Comparison of ENCODE assay signal across 10 cellular contexts in genomic region chr5:138706655-138707480, GRCh38. TPM values are rescaled to one million over a fixed set of nuclear protein-coding genes. Genes with fewer than 3 reads are reported as not detected.
DNase-seq lines count a peak whose midpoint lies in the region; ATAC-seq and TF ChIP-seq lines count a peak whose summit lies in the region.
"Had no signal": no experiment of that assay in that cellular context is flagged by ENCODE, and none has a peak within 500 bp of the region (broad histone marks: within the 10 kb centered on the region; RNA-seq: fewer than 3 reads in every experiment).

No MANE protein-coding gene starts in this region.

- H3K4me2 ChIP-seq in PC-3 (ENCODE audit: low read length) = no peak overlapping the region

- H4K20me1 ChIP-seq in PC-3 (ENCODE audit: low read length) = no peaks in the 10 kb centered on the region

- H3K4me3 ChIP-seq in PC-3 (ENCODE audit: low read length) (no peak overlapping the region), fibroblast of pulmonary artery (replicated peaks; ENCODE audit: low read depth, low read length) (no peak overlapping the region)
- H3K4me3 ChIP-seq: thyroid gland had no signal

- ATAC-seq in PC-3 (peak; percentile 49; the same call in 1 of the 2 replicates), GM19023 (IDR thresholded peaks at IDR 0.05; ENCODE audit: unreplicated experiment) (no peak), HG02981 (IDR thresholded peaks at IDR 0.05; ENCODE audit: unreplicated experiment) (no peak)

- no peak overlapping the region for H3K27ac ChIP-seq in PC-3 (ENCODE audit: low read length)
- H3K27ac ChIP-seq: thyroid gland had no signal

- intact Hi-C loops in PC-3 (cut with micrococcal nuclease) = no loop called here

- no peak overlapping the region for H3K9ac ChIP-seq in PC-3 (ENCODE audit: low read length)

- H3K9me3 ChIP-seq in PC-3 (ENCODE audit: low read length) = no peaks in the 10 kb centered on the region
- H3K9me3 ChIP-seq: thyroid gland had no signal

- no peaks in the 10 kb centered on the region for H3K36me3 ChIP-seq in PC-3 (ENCODE audit: low read depth, low read length)
- H3K36me3 ChIP-seq: thyroid gland had no signal

- no peaks in the 10 kb centered on the region for H3F3A ChIP-seq in PC-3 (ENCODE audit: low read length, unreplicated experiment)

- no peaks in the 10 kb centered on the region for H3K27me3 ChIP-seq in PC-3 (ENCODE audit: low read length)
- H3K27me3 ChIP-seq: thyroid gland had no signal

- H3K79me2 ChIP-seq in PC-3 (ENCODE audit: low read length) = no peaks in the 10 kb centered on the region

- TF ChIP-seq CTCF in PC-3 (conservative IDR thresholded peaks at IDR 0.05; ENCODE audit: low read depth, low read length) (no peak), fibroblast of pulmonary artery (IDR thresholded peaks at IDR 0.05; ENCODE audit: low read length, missing control alignments) (no peak)

- POLR2A ChIA-PET in PC-3 (lab: Charles Lee; ENCODE audit: unreplicated experiment) = no interaction called here

- CTCF ChIA-PET in PC-3 (lab: Charles Lee) = no interaction called here

- no peaks in the 10 kb centered on the region for H3K9me2 ChIP-seq in PC-3 (replicated peaks; ENCODE audit: low read length)

- H3K4me1 ChIP-seq in PC-3 (ENCODE audit: insufficient read depth, low read length) = peaks cover 5% of the 10 kb centered on the region; the same call in 1 of the 2 replicates
- H3K4me1 ChIP-seq: thyroid gland had no signal

- no peak overlapping the region for H2AFZ ChIP-seq in PC-3 (ENCODE audit: low read length)

- no TSS peak for BruUV-seq in PC-3 (replicated peaks; lab: Mats Ljungman, UMichigan)

- DNase-seq in GM04503 (ENCODE audit: low read depth) (peak; percentile 56), PC-3 (peak; percentile 52), fibroblast of pulmonary artery (ENCODE audit: low read depth) (peak; percentile 86), pulmonary artery endothelial cell (ENCODE audit: low read depth, low spot score) (peak; percentile 22), NCI-H1105 (lab: John Stamatoyannopoulos, UW) (no peak)
- DNase-seq in stimulated activated CD4-positive, alpha-beta T cell treated with anti-CD3 and anti-CD28 coated beads, Interleukin-2, amount 100 ng/mL, for 48 hours = no peak
- DNase-seq: activated CD4-positive, alpha-beta T cell treated with anti-CD3 and anti-CD28 coated beads, Interleukin-2, amount 50 U/mL, for 48 hours; thyroid gland had no signal

RNA-seq across cellular contexts. Expression of gene CTNNA1, which starts 46.4 kb away (rescaled TPM):
- total RNA-seq in PC-3 (2014; rRNA removed) (1.9 and 9.8 TPM in 2 replicates), pulmonary artery endothelial cell (527 and 572 TPM in 2 replicates)

Comparison
In these comparisons a context has a peak if more than half of its experiments do, and no peak if none do; other contexts are left out.
1. DNase-seq: peak in GM04503 (single experiment), PC-3 (single experiment), fibroblast of pulmonary artery (single experiment) and pulmonary artery endothelial cell (single experiment); none in NCI-H1105 (single experiment) and stimulated activated CD4-positive, alpha-beta T cell treated with anti-CD3 and anti-CD28 coated beads, Interleukin-2, amount 100 ng/mL, for 48 hours (0 of 2).
2. RNA of gene CTNNA1, which starts 46.4 kb away (total RNA-seq): 527 to 572 TPM in pulmonary artery endothelial cell; 1.9 to 9.8 TPM in PC-3; every median in the first group is over 10 times any median in the second.